In genomic region chr16:67661864-67662652, GRCh38 we compare ENCODE assay signal across 11 cellular contexts. TPM values are rescaled to one million over a fixed set of nuclear protein-coding genes. Genes with fewer than 3 reads are reported as not detected.
DNase-seq lines count a peak whose midpoint lies in the region; ATAC-seq and TF ChIP-seq lines count a peak whose summit lies in the region.
"Had no signal": no experiment of that assay in that cellular context is flagged by ENCODE, and none has a peak within 500 bp of the region (broad histone marks: within the 10 kb centered on the region; RNA-seq: fewer than 3 reads in every experiment).

No MANE protein-coding gene starts in this region.

- no peaks in the 10 kb centered on the region for H4K20me1 ChIP-seq in HCT116 (ENCODE audit: insufficient read depth)

- peak overlapping the region; percentile 92 for H3K4me3 Mint-ChIP-seq in activated naive CD8-positive, alpha-beta T cell treated with anti-CD3 and anti-CD28 coated beads for 36 hours
- peak overlapping the region; percentile 78 to 97 (median 92) for H3K4me3 Mint-ChIP-seq in naive thymus-derived CD8-positive, alpha-beta T cell

- TSS peak; percentile 33 for BruUV-seq in HCT116 (replicated peaks; lab: Mats Ljungman, UMichigan)

- H3K9me2 ChIP-seq in HCT116 (ENCODE audit: insufficient read depth) = no peaks in the 10 kb centered on the region

- H3K9me3 ChIP-seq in HCT116 (ENCODE audit: control insufficient read depth in 1 of 2, insufficient read depth in 1 of 2, low read depth in 1 of 2, low read length in 2 of 2) (no peaks in the 10 kb centered on the region), trophoblast cell (ENCODE audit: insufficient read depth, low read depth, low read length) (no peaks in the 10 kb centered on the region)

- WGBS in trophoblast cell (ENCODE audit: extremely low coverage, insufficient coverage, insufficient read length) = no CpG with 5 or more reads among the region's 34 CpGs

- CTCF ChIA-PET in HCT116 (lab: Charles Lee) = interaction anchor here (1.1 to 2.0 kb wide), 2 partner anchors 99 to 141 kb away, joined by 3 to 13 read pairs; no protein-coding TSS in a partner anchor

- H3K4me1 ChIP-seq in HCT116 (ENCODE audit: control insufficient read depth in 1 of 2, insufficient read depth in 2 of 2, low read length in 2 of 2) (peaks cover 6 to 42% of the 10 kb centered on the region in 2 experiments; a peak in 3 of 4 replicates), trophoblast cell (ENCODE audit: control insufficient read depth in 1 of 2, insufficient read depth in 2 of 2, low read length in 2 of 2) (peaks cover 11 to 16% of the 10 kb centered on the region in 2 experiments)

- H3K9ac ChIP-seq in HCT116 (ENCODE audit: low read length) (no peak overlapping the region), trophoblast cell (ENCODE audit: low read length) (no peak overlapping the region)

- intact Hi-C loops in HCT116 (cut with micrococcal nuclease) = loop anchor here (10.0 kb wide), 1 partner anchor 707 kb away; no protein-coding TSS in a partner anchor

- no peaks in the 10 kb centered on the region for H3K27me3 Mint-ChIP-seq in activated naive CD8-positive, alpha-beta T cell treated with anti-CD3 and anti-CD28 coated beads for 36 hours
- H3K27me3 Mint-ChIP-seq in naive thymus-derived CD8-positive, alpha-beta T cell = no peaks in the 10 kb centered on the region

- H3K9me3 Mint-ChIP-seq in activated naive CD8-positive, alpha-beta T cell treated with anti-CD3 and anti-CD28 coated beads for 36 hours = no peaks in the 10 kb centered on the region
- H3K9me3 Mint-ChIP-seq in naive thymus-derived CD8-positive, alpha-beta T cell = no peaks in the 10 kb centered on the region

- no peak overlapping the region for H3K23ac ChIP-seq in trophoblast cell (ENCODE audit: low read length)

- H3K27me3 ChIP-seq in HCT116 (ENCODE audit: insufficient read depth, low read length) = no peaks in the 10 kb centered on the region
- H3K27me3 ChIP-seq in trophoblast cell (ENCODE audit: insufficient read depth, low read length) = no peaks in the 10 kb centered on the region
- H3K27me3 ChIP-seq: brain microvascular endothelial cell had no signal

- H3K4me3 ChIP-seq in HCT116 (replicated peaks in 1 of 2; ENCODE audit: low read depth in 1 of 2, low read length in 2 of 2) (no peak overlapping the region), trophoblast cell (ENCODE audit: low read depth, low read length) (no peak overlapping the region)

- peaks cover 10% of the 10 kb centered on the region for H3K36me3 Mint-ChIP-seq in activated naive CD8-positive, alpha-beta T cell treated with anti-CD3 and anti-CD28 coated beads for 36 hours
- H3K36me3 Mint-ChIP-seq in naive thymus-derived CD8-positive, alpha-beta T cell = peaks cover 0 to 4% (median 0%) of the 10 kb centered on the region in 3 donors

- H2AFZ ChIP-seq in HCT116 (ENCODE audit: low read depth, low read length, poor library complexity, severe bottlenecking) (no peak overlapping the region), trophoblast cell (ENCODE audit: insufficient read depth, low read length, poor library complexity) (no peak overlapping the region)

- peaks cover 32% of the 10 kb centered on the region for H3K4me1 Mint-ChIP-seq in activated naive CD8-positive, alpha-beta T cell treated with anti-CD3 and anti-CD28 coated beads for 36 hours
- H3K4me1 Mint-ChIP-seq in naive thymus-derived CD8-positive, alpha-beta T cell = peaks cover 6 to 50% (median 31%) of the 10 kb centered on the region in 4 donors

- no peak overlapping the region for H2BK120ac ChIP-seq in trophoblast cell (ENCODE audit: insufficient read depth, low read length, poor library complexity)

- H2BK12ac ChIP-seq in trophoblast cell (ENCODE audit: low read length) = no peak overlapping the region

- POLR2A ChIA-PET in HCT116 (lab: Charles Lee) = no interaction called here
- POLR2A ChIA-PET in naive thymus-derived CD8-positive, alpha-beta T cell (lab: Charles Lee) = interaction anchor here (0.9 to 6.6 kb wide), 6 partner anchors 16 to 418 kb away, joined by 3 to 82 read pairs (median 4); partner anchors contain the start of genes CARMIL2 and CTCF

- no peak for TF ChIP-seq RAD21 in HCT116 (IDR thresholded peaks at IDR 0.05; ENCODE audit: low read depth)

- DNase-seq in HCT116 (ENCODE audit: low read depth, low spot score) = no peak
- no peak for DNase-seq in activated naive CD8-positive, alpha-beta T cell treated with anti-CD3 and anti-CD28 coated beads for 36 hours
- DNase-seq in naive thymus-derived CD8-positive, alpha-beta T cell = peak in 1 of 10 donors; percentile 65
- no peak for DNase-seq in trophoblast cell
- DNase-seq in NCI-H1436 treated with DMSO at 0.1 percent for 48 hours (lab: John Stamatoyannopoulos, UW) = no peak
- DNase-seq in NCI-H510A treated with DMSO at 0.1 percent for 48 hours (lab: John Stamatoyannopoulos, UW) = no peak
- DNase-seq in activated CD8-positive, alpha-beta memory T cell treated with anti-CD3 and anti-CD28 coated beads, Interleukin-2, amount 50 U/mL, for 48 hours = no peak
- DNase-seq: activated CD8-positive, alpha-beta memory T cell treated with anti-CD3 and anti-CD28 coated beads for 24 hours; NCI-H1105 had no signal

- no peak for TF ChIP-seq POLR2A in HCT116 (IDR thresholded peaks at IDR 0.05; ENCODE audit: borderline replicate concordance, extremely low read depth, insufficient read depth, insufficient read length)

- TF ChIP-seq CTCF in C4-2B (conservative IDR thresholded peaks at IDR 0.05) = no peak
- no peak for TF ChIP-seq CTCF in HCT116 (IDR thresholded peaks at IDR 0.05 in 2 of 3, conservative IDR thresholded peaks at IDR 0.05 in 1 of 3; ENCODE audit: borderline replicate concordance in 1 of 3, insufficient read depth in 1 of 3, low read depth in 2 of 3, low read length in 2 of 3)

- peaks cover 12% of the 10 kb centered on the region for H3K79me1 ChIP-seq in trophoblast cell (ENCODE audit: low read length)

- no peak overlapping the region for H4K8ac ChIP-seq in trophoblast cell (ENCODE audit: low read depth, low read length)

- H3K14ac ChIP-seq in trophoblast cell (ENCODE audit: low read length) = no peak overlapping the region

- peak overlapping the region; percentile 80; the same call in 1 of the 2 replicates for H3K27ac ChIP-seq in C4-2B
- 0 out of 2 replicates have a peak overlapping the region, but pooled peaks have one; percentile 10 for H3K27ac ChIP-seq in HCT116 (ENCODE audit: low read depth, low read length)
- no peak overlapping the region for H3K27ac ChIP-seq in trophoblast cell (ENCODE audit: low read depth, low read length)
- H3K27ac ChIP-seq: brain microvascular endothelial cell had no signal

- no peak for ATAC-seq in HCT116
- ATAC-seq in naive thymus-derived CD8-positive, alpha-beta T cell = no peak

- H3K36me3 ChIP-seq in HCT116 (ENCODE audit: control insufficient read depth in 1 of 2, insufficient read depth in 2 of 2, low read length in 2 of 2) (peaks cover 0 to 6% of the 10 kb centered on the region in 2 experiments; a peak in 1 of 4 replicates), trophoblast cell (ENCODE audit: control insufficient read depth in 1 of 2, insufficient read depth in 2 of 2, low read length in 2 of 2) (peaks cover 13 to 18% of the 10 kb centered on the region in 2 experiments)
- H3K36me3 ChIP-seq: brain microvascular endothelial cell had no signal

- RAD21 ChIA-PET in HCT116 (lab: Charles Lee; ENCODE audit: low non-redundant PET in 1 of 2, low total read pairs in 2 of 2, uncharacterized antibody in 2 of 2, unreplicated experiment in 2 of 2) = no interaction called here

- H4K91ac ChIP-seq in trophoblast cell (ENCODE audit: low read depth, low read length) = no peak overlapping the region

- H2AK5ac ChIP-seq in trophoblast cell (ENCODE audit: low read length) = no peak overlapping the region

- H3K4ac ChIP-seq in trophoblast cell (ENCODE audit: low read depth, low read length) = no peak overlapping the region

- no peak overlapping the region for H3K18ac ChIP-seq in trophoblast cell (ENCODE audit: low read length)

- H3K27ac Mint-ChIP-seq in activated naive CD8-positive, alpha-beta T cell treated with anti-CD3 and anti-CD28 coated beads for 36 hours = no peak overlapping the region
- H3K27ac Mint-ChIP-seq in naive thymus-derived CD8-positive, alpha-beta T cell = peak overlapping the region in 8 of 10 donors; percentile 91 to 97 (median 96)

- H3K79me2 ChIP-seq in HCT116 (ENCODE audit: insufficient read depth, low read length) (peaks cover 24% of the 10 kb centered on the region; the same call in 1 of the 2 replicates), trophoblast cell (ENCODE audit: control insufficient read depth, insufficient read depth, low read length, poor library complexity) (peaks cover 6% of the 10 kb centered on the region)

- H3K4me2 ChIP-seq in HCT116 (ENCODE audit: low read length) (peak overlapping the region; percentile 94; the same call in 1 of the 2 replicates), trophoblast cell (ENCODE audit: low read length) (no peak overlapping the region)

- H4K12ac ChIP-seq in trophoblast cell (ENCODE audit: low read depth, low read length) = no peak overlapping the region

- no peak overlapping the region for H2BK5ac ChIP-seq in trophoblast cell (ENCODE audit: low read depth, low read length, poor library complexity)

RNA-seq across cellular contexts. Expression of gene PARD6A, which starts 1.3 kb away (rescaled TPM):
- 5.6 TPM for total RNA-seq in HCT116 (2021; ENCODE audit: unreplicated experiment)
- polyA plus RNA-seq in HCT116 (2012) = 7.5 and 9.1 TPM in 2 replicates
- 1 to 10 TPM; 7.8 to 9.4 TPM for total RNA-seq in activated naive CD8-positive, alpha-beta T cell treated with anti-CD3 and anti-CD28 coated beads for 36 hours
- 1 to 10 TPM; 4.3 to 6.0 TPM for total RNA-seq in naive thymus-derived CD8-positive, alpha-beta T cell
- 10 to 100 TPM; 10.6 to 13.3 (median 11.2) TPM for polyA plus RNA-seq in naive thymus-derived CD8-positive, alpha-beta T cell
- polyA plus RNA-seq in trophoblast cell (2013) = 0.74 and 0.76 TPM in 2 replicates

RNA-seq across cellular contexts. Expression of gene ACD, which starts 2.0 kb away (rescaled TPM):
- 53.8 TPM for total RNA-seq in HCT116 (2021; ENCODE audit: unreplicated experiment)
- 47.0 and 53.5 TPM in 2 replicates for polyA plus RNA-seq in HCT116 (2012)
- total RNA-seq in activated naive CD8-positive, alpha-beta T cell treated with anti-CD3 and anti-CD28 coated beads for 36 hours = 10 to 100 TPM; 48.0 to 50.3 TPM
- 10 to 100 TPM; 41.8 to 46.6 TPM for total RNA-seq in naive thymus-derived CD8-positive, alpha-beta T cell
- polyA plus RNA-seq in naive thymus-derived CD8-positive, alpha-beta T cell = 10 to 100 TPM; 24.6 to 38.1 (median 28.2) TPM
- polyA plus RNA-seq in trophoblast cell (2013) = 22.2 and 22.3 TPM in 2 replicates

RNA-seq across cellular contexts. Expression of gene ENKD1, which starts 4.5 kb away (rescaled TPM):
- 16.8 TPM for total RNA-seq in HCT116 (2021; ENCODE audit: unreplicated experiment)
- polyA plus RNA-seq in HCT116 (2012) = 19.8 and 20.2 TPM in 2 replicates
- total RNA-seq in activated naive CD8-positive, alpha-beta T cell treated with anti-CD3 and anti-CD28 coated beads for 36 hours = 10 to 100 TPM in 1 of 2 experiments, 1 to 10 TPM in 1; 9.3 to 10.7 TPM
- total RNA-seq in naive thymus-derived CD8-positive, alpha-beta T cell = 1 to 10 TPM; 7.5 to 8.4 TPM
- 1 to 10 TPM; 1.5 to 2.8 (median 1.6) TPM for polyA plus RNA-seq in naive thymus-derived CD8-positive, alpha-beta T cell
- polyA plus RNA-seq in trophoblast cell (2013) = 4.3 and 4.7 TPM in 2 replicates

RNA-seq across cellular contexts. Expression of gene C16orf86, which starts 4.6 kb away (rescaled TPM):
- 0.79 TPM for total RNA-seq in HCT116 (2021; ENCODE audit: unreplicated experiment)
- 0.23 and 0.25 TPM in 2 replicates for polyA plus RNA-seq in HCT116 (2012)
- 1 to 10 TPM; 1.3 to 1.8 TPM for total RNA-seq in activated naive CD8-positive, alpha-beta T cell treated with anti-CD3 and anti-CD28 coated beads for 36 hours
- 1 to 10 TPM; 4.7 to 6.1 TPM for total RNA-seq in naive thymus-derived CD8-positive, alpha-beta T cell
- polyA plus RNA-seq in naive thymus-derived CD8-positive, alpha-beta T cell = 1 to 10 TPM; 4.3 to 5.1 (median 4.3) TPM
- 0.54 and 0.86 TPM in 2 replicates for polyA plus RNA-seq in trophoblast cell (2013)

RNA-seq across cellular contexts. Expression of gene CARMIL2, which starts 17.1 kb away (rescaled TPM):
- total RNA-seq in HCT116 (2021; ENCODE audit: unreplicated experiment) = 33.9 TPM
- polyA plus RNA-seq in HCT116 (2012) = 11.7 and 13.7 TPM in 2 replicates
- total RNA-seq in activated naive CD8-positive, alpha-beta T cell treated with anti-CD3 and anti-CD28 coated beads for 36 hours = 100 to 1,000 TPM; 136 to 140 TPM
- 100 to 1,000 TPM; 184 to 189 TPM for total RNA-seq in naive thymus-derived CD8-positive, alpha-beta T cell
- 10 to 100 TPM; 12.8 to 28.7 (median 13.3) TPM for polyA plus RNA-seq in naive thymus-derived CD8-positive, alpha-beta T cell
- 2.3 and 2.5 TPM in 2 replicates for polyA plus RNA-seq in trophoblast cell (2013)
